17 cellular contexts compared by ENCODE assay signal in the genomic region with DNA sequence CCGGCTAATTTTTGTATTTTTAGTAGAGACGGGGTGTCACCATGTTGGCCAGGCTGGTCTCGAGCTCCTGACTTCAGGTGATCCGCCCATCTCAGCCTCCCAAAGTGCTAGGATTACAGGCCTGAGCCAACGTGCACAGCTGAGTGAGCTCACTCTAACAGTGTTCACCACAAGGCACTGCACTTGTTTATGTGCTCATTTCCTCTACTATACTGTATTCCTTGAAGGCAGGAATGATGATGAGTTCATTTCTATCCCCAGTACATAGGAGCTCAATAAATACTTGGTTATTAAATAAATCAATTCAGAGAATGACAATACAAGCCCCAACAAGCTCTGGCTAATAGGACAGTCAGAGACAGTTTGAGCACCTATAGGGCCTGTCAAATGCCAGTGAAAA. TPM values are rescaled to one million over a fixed set of nuclear protein-coding genes. Genes with fewer than 3 reads are reported as not detected.
DNase-seq lines count a peak whose midpoint lies in the region; TF ChIP-seq lines count a peak whose summit lies in the region.
"Had no signal": no experiment of that assay in that cellular context is flagged by ENCODE, and none has a peak within 500 bp of the region (broad histone marks: within the 10 kb centered on the region; RNA-seq: fewer than 3 reads in every experiment).

No MANE protein-coding gene starts in this region.

- DNase-seq in AG08396 (ENCODE audit: low spot score) (peak; percentile 15), HCEC 1CT (peak; percentile 15), epithelial cell of prostate (ENCODE audit: low read depth, low spot score) (peak; percentile 33), COLO829 (ENCODE audit: low spot score) (no peak), NCI-H2107 treated with DMSO at 0.1 percent for 48 hours (lab: John Stamatoyannopoulos, UW; ENCODE audit: unreplicated experiment) (no peak), HT-29 (ENCODE audit: low spot score) (no peak), anterior cingulate cortex (lab: John Stamatoyannopoulos, UW) (no peak)
- DNase-seq: CD8-positive, alpha-beta memory T cell; DMS53; GOT3; H9 had no signal

- H3K4me3 Mint-ChIP-seq in brain, result no peak overlapping the region
- H3K4me3 Mint-ChIP-seq: CD14-positive monocyte; CD8-positive, alpha-beta memory T cell; H9 had no signal

- peaks cover 40% of the 10 kb centered on the region for H3K4me1 Mint-ChIP-seq in brain
- H3K4me1 Mint-ChIP-seq: CD14-positive monocyte; CD8-positive, alpha-beta memory T cell; H9 had no signal

- TF ChIP-seq CTCF in brain (conservative IDR thresholded peaks at IDR 0.05), result no peak

- no peaks in the 10 kb centered on the region for H3K27me3 Mint-ChIP-seq in brain
- H3K27me3 Mint-ChIP-seq: CD8-positive, alpha-beta memory T cell had no signal

- peak overlapping the region; percentile 71 to 96 (median 89) for H3K27ac Mint-ChIP-seq in brain
- H3K27ac Mint-ChIP-seq: H9 had no signal

- H3K36me3 Mint-ChIP-seq in brain, result peaks cover 33% of the 10 kb centered on the region

- H3K27ac ChIP-seq in epithelial cell of prostate, result peak overlapping the region; percentile 53

- peaks cover 0 to 3% (median 0%) of the 10 kb centered on the region in 5 experiments for H3K9me3 Mint-ChIP-seq in brain
- H3K9me3 Mint-ChIP-seq: CD14-positive monocyte; CD8-positive, alpha-beta memory T cell; H9 had no signal

RNA-seq across cellular contexts. Expression of gene ALG8, which starts 29.1 kb away (rescaled TPM):
- 26.2 TPM for polyA plus RNA-seq in brain (ENCODE audit: insufficient read depth, low read depth, low replicate concordance)
- total RNA-seq in HT-29 (2014; rRNA removed; shearing (Covaris generic)), result 37.2 and 41.9 TPM in 2 replicates

RNA-seq across cellular contexts. Expression of gene NDUFC2, which starts 30.7 kb away (rescaled TPM):
- 335 TPM for polyA plus RNA-seq in brain (ENCODE audit: insufficient read depth, low read depth, low replicate concordance)
- 150 and 196 TPM in 2 replicates for total RNA-seq in HT-29 (2014; rRNA removed; shearing (Covaris generic))

RNA-seq across cellular contexts. Expression of gene THRSP, which starts 46.7 kb away (rescaled TPM):
- 1.4 TPM for polyA plus RNA-seq in brain (ENCODE audit: insufficient read depth, low read depth, low replicate concordance)
- not detected in 2 replicates for total RNA-seq in HT-29 (2014; rRNA removed; shearing (Covaris generic))
- total RNA-seq: CD8-positive, alpha-beta memory T cell; Daoy; G401; GM12878; H9 had no signal
- polyA plus RNA-seq: BJ; CD14-positive monocyte; CD8-positive, alpha-beta memory T cell had no signal

Comparison
In these comparisons a context has a peak if more than half of its experiments do, and no peak if none do; other contexts are left out.
1. DNase-seq: peak in AG08396 (single experiment), HCEC 1CT (single experiment) and epithelial cell of prostate (single experiment); none in COLO829 (single experiment), NCI-H2107 treated with DMSO at 0.1 percent for 48 hours (single experiment), HT-29 (single experiment) and anterior cingulate cortex (0 of 58).